1 cellular context compared by ENCODE assay signal in the genomic region with DNA sequence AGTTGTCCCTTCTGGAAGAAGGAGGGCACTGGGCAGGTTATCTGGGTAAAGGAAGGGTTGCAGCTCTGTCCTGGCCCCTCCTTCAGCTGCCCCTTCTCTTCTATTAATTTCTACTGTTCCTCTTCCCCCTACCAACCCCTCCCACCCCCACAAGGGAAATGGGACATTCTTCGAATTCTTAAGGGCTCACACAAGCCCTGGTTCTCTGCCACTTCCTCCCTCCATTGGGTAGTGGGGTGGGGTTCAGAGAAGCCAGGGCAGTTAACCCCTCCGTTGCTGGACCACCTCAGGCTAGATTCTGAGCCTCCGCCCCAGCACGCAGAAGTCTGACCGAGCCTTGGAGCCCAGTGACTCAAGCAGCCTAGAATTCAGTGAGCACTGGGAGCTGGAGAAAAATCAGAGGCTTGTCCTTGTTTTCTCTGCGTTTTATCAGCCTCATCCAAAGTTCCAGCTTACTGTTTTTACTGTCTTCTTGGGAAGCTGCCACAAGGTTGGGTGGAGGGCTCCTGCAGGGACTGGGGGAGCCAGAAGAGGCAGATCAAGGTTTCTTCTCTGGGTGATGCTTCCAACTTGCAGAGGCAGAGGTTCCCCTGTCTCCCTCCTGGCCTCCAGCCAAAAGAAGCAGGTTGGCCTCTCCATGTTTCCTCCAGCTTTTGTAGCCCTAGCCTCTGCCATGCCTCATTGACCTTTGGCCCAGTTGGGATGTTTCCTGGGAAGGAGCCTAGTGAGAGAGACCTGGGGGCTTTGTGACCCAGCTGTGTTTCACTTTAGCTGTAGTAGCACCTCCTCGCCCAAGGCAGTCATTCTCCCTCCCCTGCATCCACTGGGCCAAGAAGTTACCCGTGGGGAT.
TF ChIP-seq lines count a peak whose summit lies in the region.

No MANE protein-coding gene starts in this region.

TF ChIP-seq in HEK293, 187 proteins besides CTCF, POLR2A, EP300 and RAD21 (continued from another document):
- TF ChIP-seq TSHZ1 (tag by site-specific recombination; IDR thresholded peaks at IDR 0.05; ENCODE audit: borderline replicate concordance) (no peak), ZNF132 (tag by site-specific recombination; IDR thresholded peaks at IDR 0.05; ENCODE audit: borderline replicate concordance) (no peak), ZNF830 (tag by site-specific recombination; IDR thresholded peaks at IDR 0.05; ENCODE audit: low read depth) (no peak), OSR2 (tag by site-specific recombination; IDR thresholded peaks at IDR 0.05) (peak; percentile 73), ZBTB17 (tag by site-specific recombination; IDR thresholded peaks at IDR 0.05) (peak; percentile 75), ZNF366 (tag by site-specific recombination; conservative IDR thresholded peaks at IDR 0.05) (no peak), GFI1B (tag by site-specific recombination; IDR thresholded peaks at IDR 0.05) (no peak), ZNF426 (tag by site-specific recombination; IDR thresholded peaks at IDR 0.05) (no peak), ZNF791 (tag by site-specific recombination; IDR thresholded peaks at IDR 0.05) (no peak), ZNF623 (tag by site-specific recombination; IDR thresholded peaks at IDR 0.05) (no peak), ZNF645 (tag by site-specific recombination; IDR thresholded peaks at IDR 0.05) (no peak), ZNF157 (tag by site-specific recombination; IDR thresholded peaks at IDR 0.05) (no peak), ZNF138 (tag by site-specific recombination; IDR thresholded peaks at IDR 0.05; ENCODE audit: borderline replicate concordance) (no peak), YY1 (tag by site-specific recombination; IDR thresholded peaks at IDR 0.05) (no peak), HOXC10 (CRISPR knock-in tag; IDR thresholded peaks at IDR 0.05) (no peak), GLIS1 (tag by site-specific recombination; IDR thresholded peaks at IDR 0.05) (peak; percentile 24; the same call in 1 of the 2 replicates), ZIC2 (tag by site-specific recombination; IDR thresholded peaks at IDR 0.05) (peak; percentile 84), IKZF3 (tag by site-specific recombination; IDR thresholded peaks at IDR 0.05) (peak; percentile 46; the same call in 1 of the 2 replicates), KLF1 (tag by site-specific recombination; IDR thresholded peaks at IDR 0.05) (peak; percentile 67), ZNF394 (tag by site-specific recombination; IDR thresholded peaks at IDR 0.05; ENCODE audit: borderline replicate concordance) (no peak), SP3 (tag by site-specific recombination; IDR thresholded peaks at IDR 0.05) (no peak)
- TF ChIP-seq, protein P1, sequence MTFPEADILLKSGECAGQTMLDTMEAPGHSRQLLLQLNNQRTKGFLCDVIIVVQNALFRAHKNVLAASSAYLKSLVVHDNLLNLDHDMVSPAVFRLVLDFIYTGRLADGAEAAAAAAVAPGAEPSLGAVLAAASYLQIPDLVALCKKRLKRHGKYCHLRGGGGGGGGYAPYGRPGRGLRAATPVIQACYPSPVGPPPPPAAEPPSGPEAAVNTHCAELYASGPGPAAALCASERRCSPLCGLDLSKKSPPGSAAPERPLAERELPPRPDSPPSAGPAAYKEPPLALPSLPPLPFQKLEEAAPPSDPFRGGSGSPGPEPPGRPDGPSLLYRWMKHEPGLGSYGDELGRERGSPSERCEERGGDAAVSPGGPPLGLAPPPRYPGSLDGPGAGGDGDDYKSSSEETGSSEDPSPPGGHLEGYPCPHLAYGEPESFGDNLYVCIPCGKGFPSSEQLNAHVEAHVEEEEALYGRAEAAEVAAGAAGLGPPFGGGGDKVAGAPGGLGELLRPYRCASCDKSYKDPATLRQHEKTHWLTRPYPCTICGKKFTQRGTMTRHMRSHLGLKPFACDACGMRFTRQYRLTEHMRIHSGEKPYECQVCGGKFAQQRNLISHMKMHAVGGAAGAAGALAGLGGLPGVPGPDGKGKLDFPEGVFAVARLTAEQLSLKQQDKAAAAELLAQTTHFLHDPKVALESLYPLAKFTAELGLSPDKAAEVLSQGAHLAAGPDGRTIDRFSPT (tag by site-specific recombination; IDR thresholded peaks at IDR 0.05) = 0 out of 2 replicates have a peak, but pooled peaks have one; percentile 25
- TF ChIP-seq, protein P2, sequence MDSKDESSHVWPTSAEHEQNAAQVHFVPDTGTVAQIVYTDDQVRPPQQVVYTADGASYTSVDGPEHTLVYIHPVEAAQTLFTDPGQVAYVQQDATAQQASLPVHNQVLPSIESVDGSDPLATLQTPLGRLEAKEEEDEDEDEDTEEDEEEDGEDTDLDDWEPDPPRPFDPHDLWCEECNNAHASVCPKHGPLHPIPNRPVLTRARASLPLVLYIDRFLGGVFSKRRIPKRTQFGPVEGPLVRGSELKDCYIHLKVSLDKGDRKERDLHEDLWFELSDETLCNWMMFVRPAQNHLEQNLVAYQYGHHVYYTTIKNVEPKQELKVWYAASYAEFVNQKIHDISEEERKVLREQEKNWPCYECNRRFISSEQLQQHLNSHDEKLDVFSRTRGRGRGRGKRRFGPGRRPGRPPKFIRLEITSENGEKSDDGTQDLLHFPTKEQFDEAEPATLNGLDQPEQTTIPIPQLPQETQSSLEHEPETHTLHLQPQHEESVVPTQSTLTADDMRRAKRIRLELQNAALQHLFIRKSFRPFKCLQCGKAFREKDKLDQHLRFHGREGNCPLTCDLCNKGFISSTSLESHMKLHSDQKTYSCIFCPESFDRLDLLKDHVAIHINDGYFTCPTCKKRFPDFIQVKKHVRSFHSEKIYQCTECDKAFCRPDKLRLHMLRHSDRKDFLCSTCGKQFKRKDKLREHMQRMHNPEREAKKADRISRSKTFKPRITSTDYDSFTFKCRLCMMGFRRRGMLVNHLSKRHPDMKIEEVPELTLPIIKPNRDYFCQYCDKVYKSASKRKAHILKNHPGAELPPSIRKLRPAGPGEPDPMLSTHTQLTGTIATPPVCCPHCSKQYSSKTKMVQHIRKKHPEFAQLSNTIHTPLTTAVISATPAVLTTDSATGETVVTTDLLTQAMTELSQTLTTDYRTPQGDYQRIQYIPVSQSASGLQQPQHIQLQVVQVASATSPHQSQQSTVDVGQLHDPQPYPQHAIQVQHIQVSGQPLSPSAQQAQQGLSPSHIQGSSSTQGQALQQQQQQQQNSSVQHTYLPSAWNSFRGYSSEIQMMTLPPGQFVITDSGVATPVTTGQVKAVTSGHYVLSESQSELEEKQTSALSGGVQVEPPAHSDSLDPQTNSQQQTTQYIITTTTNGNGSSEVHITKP (tag by site-specific recombination; IDR thresholded peaks at IDR 0.05) = peak; percentile 88
- TF ChIP-seq, protein P3, sequence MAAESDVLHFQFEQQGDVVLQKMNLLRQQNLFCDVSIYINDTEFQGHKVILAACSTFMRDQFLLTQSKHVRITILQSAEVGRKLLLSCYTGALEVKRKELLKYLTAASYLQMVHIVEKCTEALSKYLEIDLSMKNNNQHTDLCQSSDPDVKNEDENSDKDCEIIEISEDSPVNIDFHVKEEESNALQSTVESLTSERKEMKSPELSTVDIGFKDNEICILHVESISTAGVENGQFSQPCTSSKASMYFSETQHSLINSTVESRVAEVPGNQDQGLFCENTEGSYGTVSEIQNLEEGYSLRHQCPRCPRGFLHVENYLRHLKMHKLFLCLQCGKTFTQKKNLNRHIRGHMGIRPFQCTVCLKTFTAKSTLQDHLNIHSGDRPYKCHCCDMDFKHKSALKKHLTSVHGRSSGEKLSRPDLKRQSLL (tag by site-specific recombination; IDR thresholded peaks at IDR 0.05) = no peak
